ENCODE assay signal across 1 cellular context in the genomic region with DNA sequence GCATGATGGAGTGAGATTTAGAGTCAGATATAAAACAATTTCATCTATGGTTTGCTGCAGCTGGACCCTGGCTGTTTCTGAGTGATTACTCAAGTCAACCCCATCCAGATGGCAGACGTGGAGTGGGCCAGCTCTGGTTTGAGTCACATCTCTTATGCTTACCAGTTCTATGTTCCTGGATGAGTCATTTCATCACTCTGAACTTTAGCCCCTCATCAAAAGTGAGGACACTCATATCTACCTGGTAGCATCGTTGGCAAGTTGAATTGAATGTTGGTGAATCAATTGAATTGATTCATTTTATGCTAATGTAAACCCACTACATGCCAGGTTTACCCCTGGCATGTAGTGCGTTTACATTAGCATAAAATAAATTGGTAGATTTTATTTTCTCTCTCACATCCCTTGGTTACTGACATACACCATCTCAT.
A peak's percentile ranks its signal among the peaks of the same experiment; 100 is the strongest.
TF ChIP-seq lines count a peak whose summit lies in the region.

No MANE protein-coding gene starts in this region.

TF ChIP-seq in endothelial cell of umbilical vein, 7 proteins besides CTCF, POLR2A, EP300 and RAD21:
- TF ChIP-seq POLR2AphosphoS5 (IDR thresholded peaks at IDR 0.05; ENCODE audit: insufficient read depth, low read depth, low read length) (no peak), JUN (IDR thresholded peaks at IDR 0.05; ENCODE audit: borderline replicate concordance, insufficient read depth, insufficient read length, low read depth) (peak; percentile 57), MYC (IDR thresholded peaks at IDR 0.05; ENCODE audit: low read depth, low read length) (no peak), FOS (IDR thresholded peaks at IDR 0.05; ENCODE audit: borderline replicate concordance, insufficient read depth, low read length) (peak; percentile 81), EZH2 (IDR thresholded peaks at IDR 0.05; ENCODE audit: borderline replicate concordance, low read depth, low read length, severe bottlenecking) (no peak), GATA2 (IDR thresholded peaks at IDR 0.05; ENCODE audit: insufficient read depth, insufficient read length, low read depth, low read length) (peak; percentile 72)
- TF ChIP-seq, protein P1, sequence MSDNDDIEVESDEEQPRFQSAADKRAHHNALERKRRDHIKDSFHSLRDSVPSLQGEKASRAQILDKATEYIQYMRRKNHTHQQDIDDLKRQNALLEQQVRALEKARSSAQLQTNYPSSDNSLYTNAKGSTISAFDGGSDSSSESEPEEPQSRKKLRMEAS (IDR thresholded peaks at IDR 0.05; ENCODE audit: insufficient read depth, insufficient read length): no peak
